27 cellular contexts compared by ENCODE assay signal in genomic region chr12:127779301-127780045, GRCh38.
DNase-seq lines count a peak whose midpoint lies in the region; ATAC-seq, FAIRE-seq and TF ChIP-seq lines count a peak whose summit lies in the region.
"Had no signal": no experiment of that assay in that cellular context is flagged by ENCODE, and none has a peak within 500 bp of the region (broad histone marks: within the 10 kb centered on the region; RNA-seq: fewer than 3 reads in every experiment).

No MANE protein-coding gene starts in this region.

- H3K4me1 Mint-ChIP-seq in astrocyte (ENCODE audit: low read depth, unreplicated experiment): no peaks in the 10 kb centered on the region
- H3K4me1 Mint-ChIP-seq in activated T-cell treated with anti-CD3 and anti-CD28 coated beads, Interleukin-2, amount 50 U/mL, for 4 hours (ENCODE audit: low read depth): no peaks in the 10 kb centered on the region

- H3K27ac ChIP-seq in astrocyte (ENCODE audit: low read depth, low read length): no peak overlapping the region
- H3K27ac ChIP-seq: 22Rv1, Peyer's patch, SJSA1 had no signal

- H4K20me1 ChIP-seq in astrocyte (ENCODE audit: insufficient read depth, low read length): no peaks in the 10 kb centered on the region

- H3K27me3 ChIP-seq in astrocyte (ENCODE audit: insufficient read depth, low read length): no peaks in the 10 kb centered on the region
- H3K27me3 ChIP-seq: Peyer's patch, SJSA1 had no signal

- DNase-seq in NCI-H2171 treated with DMSO at 0.1 percent for 48 hours (lab: John Stamatoyannopoulos, UW): peak; percentile 16
- DNase-seq in NCI-H2171 (lab: John Stamatoyannopoulos, UW): no peak
- peak; percentile 24 for DNase-seq in astrocyte (ENCODE audit: low read depth)
- peak; percentile 6 for DNase-seq in iris pigment epithelial cell (ENCODE audit: low read depth)
- DNase-seq in activated T-cell treated with anti-CD3 and anti-CD28 coated beads, Interleukin-2, amount 50 U/mL, for 4 hours: no peak
- no peak for DNase-seq in effector CD4-positive, alpha-beta T cell
- DNase-seq in HPDE6-E6E7 (ENCODE audit: extremely low spot score): no peak
- DNase-seq: ACHN; AML-193; C1 segment of cervical spinal cord; CD8-positive, alpha-beta T cell; DMS53; EL; GF-D8; Kasumi-1; MM.1S; NCI-H1048; NCI-H1436 treated with DMSO at 0.1 percent for 48 hours; NCI-H1930; NCI-H524 treated with DMSO at 0.1 percent for 48 hours; NCI-H82; Peyer's patch had no signal

- peaks cover 3% of the 10 kb centered on the region for H3K9me3 Mint-ChIP-seq in astrocyte (ENCODE audit: unreplicated experiment)
- H3K9me3 Mint-ChIP-seq in activated T-cell treated with anti-CD3 and anti-CD28 coated beads, Interleukin-2, amount 50 U/mL, for 4 hours: peaks cover 8% of the 10 kb centered on the region

- H3K36me3 ChIP-seq in astrocyte (ENCODE audit: insufficient read depth, low read length): no peaks in the 10 kb centered on the region
- H3K36me3 ChIP-seq: Peyer's patch, SJSA1 had no signal

- no peak for ATAC-seq in activated T-cell treated with anti-CD3 and anti-CD28 coated beads, Interleukin-2, amount 50 U/mL, for 4 hours
- ATAC-seq in HG03095 (IDR thresholded peaks at IDR 0.05; ENCODE audit: unreplicated experiment): no peak
- ATAC-seq: CD8-positive, alpha-beta T cell; Right ventricle myocardium inferior had no signal

- H3K27me3 Mint-ChIP-seq in astrocyte (ENCODE audit: low read depth, unreplicated experiment): no peaks in the 10 kb centered on the region
- H3K27me3 Mint-ChIP-seq in activated T-cell treated with anti-CD3 and anti-CD28 coated beads, Interleukin-2, amount 50 U/mL, for 4 hours (ENCODE audit: low read depth): no peaks in the 10 kb centered on the region

- H3K9ac ChIP-seq in astrocyte (ENCODE audit: low read length): no peak overlapping the region

- no peak for FAIRE-seq in astrocyte (lab: Jason Lieb, UNC)
- FAIRE-seq: H54 had no signal

- H3K79me2 ChIP-seq in astrocyte (ENCODE audit: insufficient read depth, low read length): no peaks in the 10 kb centered on the region

- no peak overlapping the region for H3K27ac Mint-ChIP-seq in astrocyte (ENCODE audit: unreplicated experiment)
- H3K27ac Mint-ChIP-seq: CD8-positive, alpha-beta T cell had no signal

- H3K4me3 Mint-ChIP-seq in astrocyte (ENCODE audit: unreplicated experiment): no peak overlapping the region
- no peak overlapping the region for H3K4me3 Mint-ChIP-seq in activated T-cell treated with anti-CD3 and anti-CD28 coated beads, Interleukin-2, amount 50 U/mL, for 4 hours
- H3K4me3 Mint-ChIP-seq: CD8-positive, alpha-beta T cell had no signal

- H3K9me3 ChIP-seq in astrocyte (ENCODE audit: insufficient read depth, low read depth, low read length): no peaks in the 10 kb centered on the region
- H3K9me3 ChIP-seq: Peyer's patch, SJSA1 had no signal

- H2AFZ ChIP-seq in astrocyte (ENCODE audit: low read depth, low read length): no peak overlapping the region

- H3K36me3 Mint-ChIP-seq in astrocyte (ENCODE audit: low read depth, unreplicated experiment): no peaks in the 10 kb centered on the region
- H3K36me3 Mint-ChIP-seq in activated T-cell treated with anti-CD3 and anti-CD28 coated beads, Interleukin-2, amount 50 U/mL, for 4 hours (ENCODE audit: insufficient read depth): no peaks in the 10 kb centered on the region
- H3K36me3 Mint-ChIP-seq: CD8-positive, alpha-beta T cell had no signal

- no peak for TF ChIP-seq CTCF in astrocyte (IDR thresholded peaks at IDR 0.05; ENCODE audit: insufficient read depth, low read depth, low read length)

- H3K4me2 ChIP-seq in astrocyte (ENCODE audit: low read length): no peak overlapping the region

- no peak overlapping the region for H3K4me3 ChIP-seq in astrocyte (ENCODE audit: insufficient read depth, low read depth, low read length)
- H3K4me3 ChIP-seq: Peyer's patch, SJSA1 had no signal

- H3K4me1 ChIP-seq in astrocyte (ENCODE audit: insufficient read depth, low read length): no peaks in the 10 kb centered on the region
- H3K4me1 ChIP-seq: Peyer's patch had no signal

Comparison
In these comparisons a context has a peak if more than half of its experiments do, and no peak if none do; other contexts are left out.
1. DNase-seq: peak in NCI-H2171 treated with DMSO at 0.1 percent for 48 hours (single experiment), astrocyte (single experiment) and iris pigment epithelial cell (single experiment); none in NCI-H2171 (single experiment), activated T-cell treated with anti-CD3 and anti-CD28 coated beads, Interleukin-2, amount 50 U/mL, for 4 hours (single experiment), effector CD4-positive, alpha-beta T cell (single experiment) and HPDE6-E6E7 (single experiment).